Comparison of ENCODE assay signal across 11 cellular contexts in the genomic region with DNA sequence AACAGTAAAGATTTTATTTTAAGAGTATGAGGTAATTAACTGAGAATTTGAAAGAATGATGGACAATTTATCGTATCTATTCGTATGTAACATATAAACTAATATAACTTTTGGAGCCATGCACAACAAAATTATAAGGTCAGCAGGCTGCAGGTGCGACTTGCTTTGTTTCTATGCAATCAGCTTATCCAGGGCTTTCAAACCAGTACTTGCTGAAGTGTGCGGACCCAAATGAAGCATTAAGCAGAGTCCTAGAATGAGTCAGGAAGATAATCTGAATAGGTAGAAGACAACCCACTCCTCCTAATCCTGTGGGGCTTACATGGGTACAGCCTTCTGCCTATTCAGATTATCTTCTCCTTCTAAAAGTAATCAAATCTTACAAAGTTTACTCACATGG. TPM values are rescaled to one million over a fixed set of nuclear protein-coding genes. Genes with fewer than 3 reads are reported as not detected.
DNase-seq lines count a peak whose midpoint lies in the region; ATAC-seq, FAIRE-seq and TF ChIP-seq lines count a peak whose summit lies in the region.
"Had no signal": no experiment of that assay in that cellular context is flagged by ENCODE, and none has a peak within 500 bp of the region (broad histone marks: within the 10 kb centered on the region; RNA-seq: fewer than 3 reads in every experiment).

No MANE protein-coding gene starts in this region.

- no peak for ATAC-seq in HepG2
- no peak for ATAC-seq in right lobe of liver

- POLR2A ChIA-PET in HepG2 (lab: Yijun Ruan, JAX): interaction anchor here (1.3 to 2.0 kb wide), 3 partner anchors 9 to 29 kb away, joined by 3 to 6 read pairs (median 4); no protein-coding TSS in a partner anchor

- FAIRE-seq in HepG2 (lab: Jason Lieb, UNC): no peak

- H3K27me3 ChIP-seq in HepG2 (ENCODE audit: control insufficient read depth in 1 of 2, insufficient read depth in 2 of 2, low read length in 2 of 2) (no peaks in the 10 kb centered on the region), right lobe of liver (no peaks in the 10 kb centered on the region)
- H3K27me3 ChIP-seq: spleen had no signal

- in situ Hi-C loops in HepG2 (cut with HindIII; ENCODE audit: extremely low pct_ligation_motif_present, low pct_unique_long_range_greater_than_20kb): no loop called here

- TF ChIP-seq POLR2A in HepG2 (IDR thresholded peaks at IDR 0.05; ENCODE audit: insufficient read depth in 1 of 2, low read depth in 2 of 2, low read length in 2 of 2) (no peak), right lobe of liver (IDR thresholded peaks at IDR 0.05) (no peak)

- peaks cover 8% of the 10 kb centered on the region for H3K27me3 Mint-ChIP-seq in glutamatergic neuron (ENCODE audit: unreplicated experiment)

- H3K27ac Mint-ChIP-seq in glutamatergic neuron (ENCODE audit: unreplicated experiment): no peak overlapping the region

- no peak overlapping the region for H2AFZ ChIP-seq in HepG2 (ENCODE audit: low read length)

- H4K20me1 ChIP-seq in HepG2 (ENCODE audit: insufficient read depth, low read length): peaks cover 18% of the 10 kb centered on the region

- peaks cover 72% of the 10 kb centered on the region for H3K4me1 ChIP-seq in HepG2 (ENCODE audit: insufficient read depth, low read length)
- H3K4me1 ChIP-seq in right lobe of liver: peaks cover 0 to 16% (median 6%) of the 10 kb centered on the region in 4 donors

- H3K4me3 ChIP-seq in HepG2 (replicated peaks in 1 of 3; ENCODE audit: insufficient read depth in 1 of 3, low read depth in 2 of 3, low read length in 3 of 3): peak overlapping the region; percentile 4 to 94 (median 92); a peak in 3 of 6 replicates
- no peak overlapping the region for H3K4me3 ChIP-seq in right lobe of liver
- H3K4me3 ChIP-seq in WI38 (ENCODE audit: low read depth, low read length): peak overlapping the region; percentile 88

- WGBS in HepG2 (ENCODE audit: low lambda C conversion rate): 82% methylated on average over 4 of the region's 4 CpGs
- 80% methylated on average over 4 of the region's 4 CpGs for WGBS in right lobe of liver (ENCODE audit: insufficient coverage, low coverage, low lambda C conversion rate, missing lambda C conversion rate)

- H3K36me3 Mint-ChIP-seq in glutamatergic neuron (ENCODE audit: unreplicated experiment): no peaks in the 10 kb centered on the region

- H3K9ac ChIP-seq in HepG2 (ENCODE audit: insufficient read depth, low read depth, low read length): peak overlapping the region; percentile 92

- no peak for TF ChIP-seq EP300 in HepG2 (IDR thresholded peaks at IDR 0.05; ENCODE audit: low read depth in 2 of 2, low read length in 2 of 2)
- TF ChIP-seq EP300 in HepG2 (CRISPR knock-in tag; IDR thresholded peaks at IDR 0.05; ENCODE audit: borderline replicate concordance): no peak

- no peak for TF ChIP-seq CTCF in HepG2 (CRISPR knock-in tag; IDR thresholded peaks at IDR 0.05)
- no peak for TF ChIP-seq CTCF in right lobe of liver (IDR thresholded peaks at IDR 0.05)
- no peak for TF ChIP-seq CTCF in WI38 (IDR thresholded peaks at IDR 0.05; ENCODE audit: low read depth, low read length)
- TF ChIP-seq CTCF in glutamatergic neuron (IDR thresholded peaks at IDR 0.05; ENCODE audit: partially characterized antibody, unreplicated experiment): no peak

- H3K27ac ChIP-seq in HepG2 (ENCODE audit: extremely low read length, insufficient read depth, low read length) (peak overlapping the region; percentile 80), right lobe of liver (no peak overlapping the region)

- peaks cover 7% of the 10 kb centered on the region for H3K4me1 Mint-ChIP-seq in glutamatergic neuron (ENCODE audit: low read depth, unreplicated experiment)

- H3K79me2 ChIP-seq in HepG2 (ENCODE audit: insufficient read depth, low read length): peaks cover 60% of the 10 kb centered on the region

- no peak for TF ChIP-seq RAD21 in HepG2 (CRISPR knock-in tag; IDR thresholded peaks at IDR 0.05)

- no peaks in the 10 kb centered on the region for H3K9me3 ChIP-seq in HepG2 (ENCODE audit: low read length)
- H3K9me3 ChIP-seq in right lobe of liver: no peaks in the 10 kb centered on the region
- H3K9me3 ChIP-seq: spleen had no signal

- CTCF ChIA-PET in HepG2 (lab: Yijun Ruan, JAX; ENCODE audit: low intra/inter-chr PET ratio, low total read pairs): no interaction called here

- BruUV-seq in HepG2 (replicated peaks; lab: Mats Ljungman, UMichigan): no TSS peak

- peak overlapping the region; percentile 67 for H3K4me2 ChIP-seq in HepG2 (ENCODE audit: low read depth, low read length)

- H3K4me3 Mint-ChIP-seq in glutamatergic neuron (ENCODE audit: unreplicated experiment): peak overlapping the region; percentile 91

- H3K36me3 ChIP-seq in HepG2 (replicated peaks in 1 of 2; ENCODE audit: control insufficient read depth in 1 of 2, insufficient read depth in 2 of 2, low read length in 2 of 2) (no peaks in the 10 kb centered on the region), right lobe of liver (no peaks in the 10 kb centered on the region)
- H3K36me3 ChIP-seq: spleen had no signal

- DNase-seq in HepG2 (ENCODE audit: low spot score) (no peak), right lobe of liver (no peak), glutamatergic neuron (no peak), posterior vena cava (ENCODE audit: low spot score) (no peak), OCI-M2 (lab: John Stamatoyannopoulos, UW; ENCODE audit: unreplicated experiment) (no peak)
- no peak for DNase-seq in stimulated activated CD4-positive, alpha-beta T cell treated with anti-CD3 and anti-CD28 coated beads, Interleukin-15, amount 100 ng/mL, for 24 hours
- no peak for DNase-seq in stimulated activated CD4-positive, alpha-beta T cell treated with anti-CD3 and anti-CD28 coated beads, Interleukin-4, amount 100 ng/mL, for 24 hours
- DNase-seq: DMS153, NCI-H1930, spleen had no signal

- peaks cover 9% of the 10 kb centered on the region for H3K9me3 Mint-ChIP-seq in glutamatergic neuron (ENCODE audit: unreplicated experiment)

- intact Hi-C loops in HepG2 (cut with micrococcal nuclease; ENCODE audit: unreplicated experiment) (loop anchor here (2.0 kb wide), 1 partner anchor 14 kb away; no protein-coding TSS in a partner anchor), right lobe of liver (cut with DNase I) (no loop called here), posterior vena cava (cut with DNase I) (no loop called here)

TF ChIP-seq in HepG2, 621 proteins besides CTCF, POLR2A, EP300 and RAD21 (continues in another document):
- TF ChIP-seq SMC3 (IDR thresholded peaks at IDR 0.05; ENCODE audit: low read length) (no peak), ZNF747 (CRISPR knock-in tag; IDR thresholded peaks at IDR 0.05; ENCODE audit: borderline replicate concordance) (no peak)

RNA-seq across cellular contexts. Expression of gene NSD2, which starts 2.1 kb away (rescaled TPM):
- total RNA-seq in HepG2 (2016; rRNA removed; fragmentation: Illumina TruSeq; extraction: Trizol) (62.0 and 65.9 TPM in 2 replicates), right lobe of liver (10 to 100 TPM; 11.4 to 19.4 (median 14.0) TPM), glutamatergic neuron (ENCODE audit: unreplicated experiment) (138 TPM), posterior vena cava (10 to 100 TPM; 33.5 to 45.4 TPM)
- 184 and 195 TPM in 2 replicates for total RNA-seq in HepG2 (2016; cell fraction: cytosol; rRNA removed; fragmentation: Illumina TruSeq; extraction: Trizol; ENCODE audit: low read depth)
- 53.2 and 63.6 TPM in 2 replicates for total RNA-seq in HepG2 (2016; cell fraction: insoluble cytoplasmic fraction; rRNA removed; fragmentation: Illumina TruSeq; extraction: Trizol)
- total RNA-seq in HepG2 (2016; cell fraction: membrane; rRNA removed; fragmentation: Illumina TruSeq; extraction: Trizol): 147 and 176 TPM in 2 replicates
- total RNA-seq in HepG2 (2016; cell fraction: nucleus; rRNA removed; fragmentation: Illumina TruSeq; extraction: Trizol): 58.7 and 66.8 TPM in 2 replicates
- 19.4 and 22.0 TPM in 2 replicates for polyA plus RNA-seq in HepG2 (2011; rRNA removed)
- polyA plus RNA-seq in HepG2 (2011; cell fraction: cytosol; rRNA removed): 11.1 and 12.8 TPM in 2 replicates
- 56.9 and 75.7 TPM in 2 replicates for polyA plus RNA-seq in HepG2 (2011; cell fraction: nucleus; rRNA removed)
- polyA plus RNA-seq in HepG2 (2012): 26.3 and 32.9 TPM in 2 replicates
- polyA plus RNA-seq in HepG2 (2016; cell fraction: cytosol; fragmentation: Illumina TruSeq; extraction: Trizol; ENCODE audit: low read depth): 11.4 and 12.5 TPM in 2 replicates
- polyA plus RNA-seq in HepG2 (2016; cell fraction: insoluble cytoplasmic fraction; fragmentation: Illumina TruSeq; extraction: Trizol; ENCODE audit: low read depth): 37.5 and 47.3 TPM in 2 replicates
- polyA plus RNA-seq in HepG2 (2016; cell fraction: membrane; fragmentation: Illumina TruSeq; extraction: Trizol; ENCODE audit: low read depth): 30.1 and 30.2 TPM in 2 replicates
- 107 and 112 TPM in 2 replicates for polyA plus RNA-seq in HepG2 (2016; cell fraction: nucleus; fragmentation: Illumina TruSeq; extraction: Trizol; ENCODE audit: insufficient read depth, low read depth)
- polyA minus RNA-seq in HepG2 (2011; rRNA and poly(A)+ RNA removed; ENCODE audit: low replicate concordance): 72.2 and 123 TPM in 2 replicates
- 27.9 and 31.4 TPM in 2 replicates for polyA minus RNA-seq in HepG2 (2011; cell fraction: cytosol; rRNA and poly(A)+ RNA removed)
- polyA minus RNA-seq in HepG2 (2011; cell fraction: nucleus; rRNA and poly(A)+ RNA removed): 66.3 and 67.3 TPM in 2 replicates

RNA-seq across cellular contexts. Expression of gene LETM1, which starts 17.3 kb away (rescaled TPM):
- total RNA-seq in HepG2 (2016; rRNA removed; fragmentation: Illumina TruSeq; extraction: Trizol): 29.4 and 41.6 TPM in 2 replicates
- 5.3 and 7.1 TPM in 2 replicates for total RNA-seq in HepG2 (2016; cell fraction: cytosol; rRNA removed; fragmentation: Illumina TruSeq; extraction: Trizol; ENCODE audit: low read depth)
- 25.4 and 43.2 TPM in 2 replicates for total RNA-seq in HepG2 (2016; cell fraction: insoluble cytoplasmic fraction; rRNA removed; fragmentation: Illumina TruSeq; extraction: Trizol)
- 10.6 and 10.8 TPM in 2 replicates for total RNA-seq in HepG2 (2016; cell fraction: membrane; rRNA removed; fragmentation: Illumina TruSeq; extraction: Trizol)
- 39.8 and 46.4 TPM in 2 replicates for total RNA-seq in HepG2 (2016; cell fraction: nucleus; rRNA removed; fragmentation: Illumina TruSeq; extraction: Trizol)
- 9.7 and 14.7 TPM in 2 replicates for polyA plus RNA-seq in HepG2 (2011; rRNA removed)
- 6.3 and 8.5 TPM in 2 replicates for polyA plus RNA-seq in HepG2 (2011; cell fraction: cytosol; rRNA removed)
- polyA plus RNA-seq in HepG2 (2011; cell fraction: nucleus; rRNA removed): 56.2 and 61.1 TPM in 2 replicates
- 12.6 and 16.7 TPM in 2 replicates for polyA plus RNA-seq in HepG2 (2012)
- polyA plus RNA-seq in HepG2 (2016; cell fraction: cytosol; fragmentation: Illumina TruSeq; extraction: Trizol; ENCODE audit: low read depth): 1.6 and 2.1 TPM in 2 replicates
- 14.8 and 19.6 TPM in 2 replicates for polyA plus RNA-seq in HepG2 (2016; cell fraction: insoluble cytoplasmic fraction; fragmentation: Illumina TruSeq; extraction: Trizol; ENCODE audit: low read depth)
- polyA plus RNA-seq in HepG2 (2016; cell fraction: membrane; fragmentation: Illumina TruSeq; extraction: Trizol; ENCODE audit: low read depth): 3.7 and 4.3 TPM in 2 replicates
- 74.4 and 84.9 TPM in 2 replicates for polyA plus RNA-seq in HepG2 (2016; cell fraction: nucleus; fragmentation: Illumina TruSeq; extraction: Trizol; ENCODE audit: insufficient read depth, low read depth)
- 41.3 and 51.6 TPM in 2 replicates for polyA minus RNA-seq in HepG2 (2011; rRNA and poly(A)+ RNA removed; ENCODE audit: low replicate concordance)
- 26.3 and 30.1 TPM in 2 replicates for polyA minus RNA-seq in HepG2 (2011; cell fraction: cytosol; rRNA and poly(A)+ RNA removed)
- polyA minus RNA-seq in HepG2 (2011; cell fraction: nucleus; rRNA and poly(A)+ RNA removed): 21.1 and 31.3 TPM in 2 replicates
- 10 to 100 TPM; 18.1 to 31.0 (median 25.6) TPM for total RNA-seq in right lobe of liver
- total RNA-seq in glutamatergic neuron (ENCODE audit: unreplicated experiment): 48.5 TPM
- 10 to 100 TPM; 22.0 to 25.7 TPM for total RNA-seq in posterior vena cava

Comparison
In these comparisons a context has a peak if more than half of its experiments do, and no peak if none do; other contexts are left out.
1. H3K4me3 ChIP-seq: peak in HepG2 (3 of 3) and WI38 (single experiment); none in right lobe of liver (0 of 3).